17 cellular contexts compared by ENCODE assay signal in the genomic region with DNA sequence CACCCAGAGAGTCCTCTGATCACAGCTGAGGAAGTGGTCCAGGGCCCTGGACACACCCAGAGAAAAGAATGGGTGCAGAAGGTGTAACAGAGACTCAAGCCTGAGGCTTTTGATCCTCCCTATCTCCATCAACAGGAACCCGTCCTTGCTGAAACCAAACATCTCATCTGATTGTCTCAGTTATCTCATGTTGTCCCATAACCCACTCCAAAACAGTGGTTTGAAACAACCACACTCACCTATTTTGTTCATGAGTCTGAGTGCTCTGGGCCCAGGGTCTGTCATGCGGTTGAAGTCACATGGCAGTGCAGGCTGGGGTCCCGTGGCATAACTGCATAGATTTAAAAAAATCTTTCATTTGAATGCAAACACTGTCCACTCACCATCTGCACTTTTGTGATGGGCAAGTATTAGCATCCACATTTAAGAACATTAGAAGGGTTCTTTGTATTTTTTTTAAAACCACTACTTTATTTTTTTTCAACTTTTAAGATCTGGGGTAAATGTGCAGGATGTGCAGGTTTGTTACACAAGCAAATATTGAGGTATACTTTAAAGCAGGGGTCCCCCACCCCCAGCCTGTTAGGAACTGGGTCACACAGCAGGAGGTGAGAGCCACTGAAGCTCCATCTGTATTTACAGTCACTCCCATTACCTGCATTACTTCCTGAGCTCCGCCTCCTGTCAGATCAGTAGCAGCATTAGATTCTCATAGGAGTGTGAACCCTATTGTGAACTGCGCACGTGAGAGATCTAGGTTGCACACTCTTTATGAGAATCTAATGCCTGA.
DNase-seq lines count a peak whose midpoint lies in the region; ATAC-seq and TF ChIP-seq lines count a peak whose summit lies in the region.
"Had no signal": no experiment of that assay in that cellular context is flagged by ENCODE, and none has a peak within 500 bp of the region (broad histone marks: within the 10 kb centered on the region; RNA-seq: fewer than 3 reads in every experiment).

No MANE protein-coding gene starts in this region.

- H3K4me1 ChIP-seq in right atrium auricular region, result no peaks in the 10 kb centered on the region

- DNase-seq in right atrium auricular region (ENCODE audit: low spot score) (peak; percentile 21), cardiac septum (ENCODE audit: low spot score) (no peak), DMS53 treated with DMSO at 0.1 percent for 48 hours (lab: John Stamatoyannopoulos, UW; ENCODE audit: unreplicated experiment) (peak; percentile 19), NCI-H69 (lab: John Stamatoyannopoulos, UW) (peak; percentile 75), NCI-H524 (lab: John Stamatoyannopoulos, UW) (no peak)
- DNase-seq in stimulated activated CD4-positive, alpha-beta T cell treated with anti-CD3 and anti-CD28 coated beads, Interleukin-4, amount 100 ng/mL, for 4 hours, result no peak
- DNase-seq: Calu3, DND-41, HCEC 1CT, KBM-7, NCI-H1436 treated with DMSO at 0.1 percent for 48 hours, NCI-H2029 treated with DMSO at 0.1 percent for 48 hours, NCI-H446 treated with DMSO at 0.1 percent for 48 hours, SHP77 had no signal

- TF ChIP-seq CTCF in right atrium auricular region (IDR thresholded peaks at IDR 0.05), result no peak

- no peaks in the 10 kb centered on the region for H3K27me3 ChIP-seq in right atrium auricular region

- no peaks in the 10 kb centered on the region for H3K36me3 ChIP-seq in right atrium auricular region

- H3K4me3 ChIP-seq in right atrium auricular region, result no peak overlapping the region

- ATAC-seq in GM18868 (IDR thresholded peaks at IDR 0.05; ENCODE audit: unreplicated experiment), result no peak
- ATAC-seq: SK-N-SH treated with all-trans-retinoic acid at 6 μM for 48 hours had no signal

- intact Hi-C loops in cardiac septum (cut with DNase I), result no loop called here

- no peaks in the 10 kb centered on the region for H3K9me3 ChIP-seq in right atrium auricular region

- no peak overlapping the region for H3K27ac ChIP-seq in right atrium auricular region
- H3K27ac ChIP-seq: C4-2B had no signal

Comparison
In these comparisons a context has a peak if more than half of its experiments do, and no peak if none do; other contexts are left out.
1. DNase-seq: peak in right atrium auricular region (single experiment), DMS53 treated with DMSO at 0.1 percent for 48 hours (single experiment) and NCI-H69 (single experiment); none in cardiac septum (single experiment), stimulated activated CD4-positive, alpha-beta T cell treated with anti-CD3 and anti-CD28 coated beads, Interleukin-4, amount 100 ng/mL, for 4 hours (0 of 2) and NCI-H524 (0 of 2).